Comparison of ENCODE assay signal across 8 cellular contexts in genomic region chr1:234957330-234958065, GRCh38.
DNase-seq lines count a peak whose midpoint lies in the region; ATAC-seq and TF ChIP-seq lines count a peak whose summit lies in the region.

No MANE protein-coding gene starts in this region.

- peak overlapping the region; percentile 63 for H3K27ac Mint-ChIP-seq in activated CD8-positive, alpha-beta T cell treated with anti-CD3 and anti-CD28 coated beads for 36 hours

- no peaks in the 10 kb centered on the region for H3K36me3 Mint-ChIP-seq in activated CD8-positive, alpha-beta T cell treated with anti-CD3 and anti-CD28 coated beads for 36 hours (ENCODE audit: low read depth)

- H3K27me3 ChIP-seq in HUES6 (ENCODE audit: control insufficient read depth, insufficient read depth, low read length) (no peaks in the 10 kb centered on the region), thoracic aorta (replicated peaks; ENCODE audit: insufficient read depth) (no peaks in the 10 kb centered on the region)

- peak; percentile 45 for ATAC-seq in activated CD8-positive, alpha-beta T cell treated with anti-CD3 and anti-CD28 coated beads for 36 hours
- ATAC-seq in thoracic aorta (ENCODE audit: insufficient number of reproducible peaks, low FRiP score, low read depth) (no peak), HG03095 (IDR thresholded peaks at IDR 0.05; ENCODE audit: unreplicated experiment) (no peak)

- H3K9me3 ChIP-seq in HUES6 (ENCODE audit: control insufficient read depth, insufficient read depth, low read depth, low read length) (no peaks in the 10 kb centered on the region), thoracic aorta (no peaks in the 10 kb centered on the region)

- no peak for TF ChIP-seq CTCF in activated CD8-positive, alpha-beta T cell treated with anti-CD3 and anti-CD28 coated beads for 36 hours (IDR thresholded peaks at IDR 0.05)
- no peak for TF ChIP-seq CTCF in thoracic aorta (IDR thresholded peaks at IDR 0.05)

- CTCF ChIA-PET in activated CD8-positive, alpha-beta T cell treated with anti-CD3 and anti-CD28 coated beads for 36 hours (lab: Charles Lee), result interaction anchor here (1.1 to 1.5 kb wide), 2 partner anchors 31 to 54 kb away, joined by 3 to 4 read pairs; no protein-coding TSS in a partner anchor

- intact Hi-C loops in activated CD8-positive, alpha-beta T cell treated with anti-CD3 and anti-CD28 coated beads for 36 hours (cut with micrococcal nuclease), result no loop called here

- peaks cover 80% of the 10 kb centered on the region for H3K4me1 Mint-ChIP-seq in activated CD8-positive, alpha-beta T cell treated with anti-CD3 and anti-CD28 coated beads for 36 hours (ENCODE audit: low read depth)

- H3K27me3 Mint-ChIP-seq in activated CD8-positive, alpha-beta T cell treated with anti-CD3 and anti-CD28 coated beads for 36 hours, result no peaks in the 10 kb centered on the region

- H3K4me1 ChIP-seq in HUES6 (ENCODE audit: control insufficient read depth, insufficient read depth, low read length) (peaks cover 61% of the 10 kb centered on the region), thoracic aorta (ENCODE audit: control insufficient read depth in 1 of 2, low read depth in 2 of 2) (peaks cover 32 to 50% of the 10 kb centered on the region in 2 donors)

- H3K9me3 Mint-ChIP-seq in activated CD8-positive, alpha-beta T cell treated with anti-CD3 and anti-CD28 coated beads for 36 hours, result no peaks in the 10 kb centered on the region

- no peak overlapping the region for H3K4me3 Mint-ChIP-seq in activated CD8-positive, alpha-beta T cell treated with anti-CD3 and anti-CD28 coated beads for 36 hours

- POLR2A ChIA-PET in activated CD8-positive, alpha-beta T cell treated with anti-CD3 and anti-CD28 coated beads for 36 hours (lab: Charles Lee), result interaction anchor here (1.0 to 2.2 kb wide), 3 partner anchors 13 to 234 kb away, joined by 3 to 7 read pairs (median 3); no protein-coding TSS in a partner anchor

- H3K36me3 ChIP-seq in HUES6 (ENCODE audit: control insufficient read depth, insufficient read depth, low read length) (no peaks in the 10 kb centered on the region), thoracic aorta (no peaks in the 10 kb centered on the region)

- H3K27ac ChIP-seq in HUES6 (ENCODE audit: low read depth, low read length) (peak overlapping the region; percentile 92), thoracic aorta (peak overlapping the region; percentile 56 to 57)

- H3K9ac ChIP-seq in HUES6 (ENCODE audit: low read length), result peak overlapping the region; percentile 61

- DNase-seq in CD1c-positive myeloid dendritic cell (ENCODE audit: extremely low spot score), result peak; percentile 27
- no peak for DNase-seq in activated CD8-positive, alpha-beta T cell treated with anti-CD3 and anti-CD28 coated beads for 36 hours
- DNase-seq in islet precursor cell, result peak; percentile 97
- DNase-seq in thoracic aorta (ENCODE audit: low spot score), result no peak
- DNase-seq in NCI-H1105 treated with DMSO at 0.1 percent for 48 hours (lab: John Stamatoyannopoulos, UW), result no peak
- DNase-seq in midbrain (lab: John Stamatoyannopoulos, UW), result no peak

- H3K4me3 ChIP-seq in HUES6 (ENCODE audit: low read depth, low read length), result no peak overlapping the region
- H3K4me3 ChIP-seq in thoracic aorta, result no peak overlapping the region

Comparison
In these comparisons a context has a peak if more than half of its experiments do, and no peak if none do; other contexts are left out.
1. DNase-seq: peak in CD1c-positive myeloid dendritic cell (single experiment) and islet precursor cell (single experiment); none in activated CD8-positive, alpha-beta T cell treated with anti-CD3 and anti-CD28 coated beads for 36 hours (single experiment), thoracic aorta (single experiment), NCI-H1105 treated with DMSO at 0.1 percent for 48 hours (single experiment) and midbrain (single experiment).